13 cellular contexts compared by ENCODE assay signal in the genomic region with DNA sequence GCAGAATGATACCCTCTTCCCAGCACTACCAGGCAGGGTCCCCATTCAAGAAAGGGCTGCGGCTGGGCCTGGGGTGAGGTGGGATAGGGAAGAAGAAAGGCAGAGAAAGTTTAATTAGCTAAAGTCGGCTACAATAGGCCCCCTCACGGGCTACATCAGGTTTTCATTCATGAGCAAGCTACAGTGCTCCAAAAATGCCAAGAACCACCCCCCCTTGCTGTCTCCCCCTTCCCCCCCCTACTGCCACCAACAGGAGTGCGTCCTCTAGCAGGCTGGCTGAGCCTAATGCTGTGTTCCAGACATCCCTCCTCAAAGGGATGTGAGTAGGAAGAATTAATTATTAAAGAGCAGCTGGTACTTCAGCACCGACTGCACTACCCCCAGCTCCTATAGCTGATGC. TPM values are rescaled to one million over a fixed set of nuclear protein-coding genes. Genes with fewer than 3 reads are reported as not detected.
DNase-seq lines count a peak whose midpoint lies in the region; ATAC-seq, FAIRE-seq and TF ChIP-seq lines count a peak whose summit lies in the region.
"Had no signal": no experiment of that assay in that cellular context is flagged by ENCODE, and none has a peak within 500 bp of the region (broad histone marks: within the 10 kb centered on the region; RNA-seq: fewer than 3 reads in every experiment).

No MANE protein-coding gene starts in this region.

- intact Hi-C loops in naive thymus-derived CD4-positive, alpha-beta T cell (cut with micrococcal nuclease): loop anchor here in 1 of 2 donors (5.0 kb wide), 5 partner anchors 179 to 1514 kb away; a partner anchor contains a TSS
- intact Hi-C loops in mucosa of descending colon (cut with DNase I, micrococcal nuclease): no loop called here

- no peak for TF ChIP-seq CTCF in A549 (IDR thresholded peaks at IDR 0.05)
- no peak for TF ChIP-seq CTCF in astrocyte (IDR thresholded peaks at IDR 0.05; ENCODE audit: insufficient read depth, low read depth, low read length)
- TF ChIP-seq CTCF in mucosa of descending colon (IDR thresholded peaks at IDR 0.05): no peak

- no peaks in the 10 kb centered on the region for H3K9me3 Mint-ChIP-seq in astrocyte (ENCODE audit: unreplicated experiment)
- no peaks in the 10 kb centered on the region for H3K9me3 Mint-ChIP-seq in naive thymus-derived CD4-positive, alpha-beta T cell
- H3K9me3 Mint-ChIP-seq: activated CD4-positive, alpha-beta T cell treated with anti-CD3 and anti-CD28 coated beads, Interleukin-2, amount 10 ng/mL, durations not matched to agents 7 days and 5 days; activated naive CD4-positive, alpha-beta T cell treated with anti-CD3 and anti-CD28 coated beads, Interleukin-2, amount 50 U/mL, for 72 hours had no signal

- no peak overlapping the region for H3K4me3 Mint-ChIP-seq in astrocyte (ENCODE audit: unreplicated experiment)
- peak overlapping the region; percentile 69 to 99 (median 92) for H3K4me3 Mint-ChIP-seq in naive thymus-derived CD4-positive, alpha-beta T cell

- no peak for FAIRE-seq in A549 (lab: Jason Lieb, UNC)
- FAIRE-seq in astrocyte (lab: Jason Lieb, UNC): no peak
- FAIRE-seq: endometrium, pancreas had no signal

- DNase-seq in A549 (ENCODE audit: low read depth in 1 of 2, low spot score in 1 of 2): no peak
- DNase-seq in H7: peak; percentile 59
- DNase-seq in astrocyte (ENCODE audit: low read depth): no peak
- DNase-seq in naive thymus-derived CD4-positive, alpha-beta T cell: no peak
- DNase-seq in mucosa of descending colon: no peak
- DNase-seq in AG08395 (ENCODE audit: low spot score): no peak
- DNase-seq: activated CD4-positive, alpha-beta T cell treated with anti-CD3 and anti-CD28 coated beads, Interleukin-2, amount 10 ng/mL, durations not matched to agents 7 days and 5 days; pancreas; SJCRH30 had no signal

- ATAC-seq in A549 (no peak), HG03039 (IDR thresholded peaks at IDR 0.05; ENCODE audit: unreplicated experiment) (no peak), mucosa of descending colon (no peak), HG03135 (IDR thresholded peaks at IDR 0.05; ENCODE audit: unreplicated experiment) (no peak)
- no peak for ATAC-seq in naive thymus-derived CD4-positive, alpha-beta T cell
- ATAC-seq: activated naive CD4-positive, alpha-beta T cell treated with anti-CD3 and anti-CD28 coated beads, Interleukin-2, amount 50 U/mL, for 72 hours; pancreas had no signal

- peaks cover 6% of the 10 kb centered on the region for H3K27me3 Mint-ChIP-seq in astrocyte (ENCODE audit: low read depth, unreplicated experiment)
- peaks cover 0 to 9% (median 0%) of the 10 kb centered on the region in 5 donors for H3K27me3 Mint-ChIP-seq in naive thymus-derived CD4-positive, alpha-beta T cell

- H3K9ac ChIP-seq in astrocyte (ENCODE audit: low read length): no peak overlapping the region

- WGBS in A549 (ENCODE audit: missing lambda C conversion rate): 52% methylated on average over 5 of the region's 5 CpGs

- peak overlapping the region; percentile 10; the same call in 1 of the 3 replicates for H3K4me2 ChIP-seq in A549
- peak overlapping the region; percentile 18 for H3K4me2 ChIP-seq in astrocyte (ENCODE audit: low read length)

- peaks cover 56% of the 10 kb centered on the region for H4K20me1 ChIP-seq in astrocyte (ENCODE audit: insufficient read depth, low read length)

- peaks cover 28% of the 10 kb centered on the region for H3K4me1 ChIP-seq in A549
- H3K4me1 ChIP-seq in astrocyte (ENCODE audit: insufficient read depth, low read length): peaks cover 7% of the 10 kb centered on the region
- H3K4me1 ChIP-seq in naive thymus-derived CD4-positive, alpha-beta T cell (ENCODE audit: control insufficient read depth in 2 of 2, insufficient read depth in 2 of 2, low read length in 2 of 2): peaks cover 14 to 21% of the 10 kb centered on the region in 2 donors
- H3K4me1 ChIP-seq in mucosa of descending colon (ENCODE audit: low read depth): peaks cover 14% of the 10 kb centered on the region

- POLR2A ChIA-PET in A549 (lab: Yijun Ruan, JAX): interaction anchor here (0.6 to 4.1 kb wide), 3 partner anchors 11 to 55 kb away, joined by 3 to 50 read pairs (median 5); a partner anchor contains a TSS
- POLR2A ChIA-PET in naive thymus-derived CD4-positive, alpha-beta T cell (lab: Charles Lee): interaction anchor here (2.8 to 3.0 kb wide), 2 partner anchors 65 to 99 kb away, joined by 9 to 18 read pairs; a partner anchor contains a TSS

- H3K27ac ChIP-seq in A549 (no peak overlapping the region), astrocyte (ENCODE audit: low read depth, low read length) (no peak overlapping the region)
- H3K27ac ChIP-seq in naive thymus-derived CD4-positive, alpha-beta T cell (ENCODE audit: low read depth, low read length): no peak overlapping the region
- H3K27ac ChIP-seq: pancreas, SJCRH30 had no signal

- H3K36me3 ChIP-seq in H7 (replicated peaks; ENCODE audit: control insufficient read depth, insufficient read depth, low read length): no peaks in the 10 kb centered on the region; the same call in 1 of the 2 replicates
- no peaks in the 10 kb centered on the region for H3K36me3 ChIP-seq in astrocyte (ENCODE audit: insufficient read depth, low read length)
- H3K36me3 ChIP-seq in naive thymus-derived CD4-positive, alpha-beta T cell (ENCODE audit: control insufficient read depth in 2 of 3, insufficient read depth in 3 of 3, low read length in 3 of 3): peaks cover 0 to 22% (median 0%) of the 10 kb centered on the region in 3 experiments
- H3K36me3 ChIP-seq in mucosa of descending colon (ENCODE audit: low read depth): no peaks in the 10 kb centered on the region
- H3K36me3 ChIP-seq: SJCRH30 had no signal

- H3K4me3 ChIP-seq in A549 (no peak overlapping the region), H7 (ENCODE audit: insufficient read depth, low read depth, low read length) (no peak overlapping the region), astrocyte (ENCODE audit: insufficient read depth, low read depth, low read length) (no peak overlapping the region), mucosa of descending colon (no peak overlapping the region)
- H3K4me3 ChIP-seq in naive thymus-derived CD4-positive, alpha-beta T cell (ENCODE audit: low read length): no peak overlapping the region
- H3K4me3 ChIP-seq: pancreas, SJCRH30 had no signal

- no peak for TF ChIP-seq POLR2A in A549 (IDR thresholded peaks at IDR 0.05; ENCODE audit: low read length)

- TF ChIP-seq RAD21 in A549 (conservative IDR thresholded peaks at IDR 0.05 in 1 of 2, IDR thresholded peaks at IDR 0.05 in 1 of 2): no peak

- H3K27ac Mint-ChIP-seq in astrocyte (ENCODE audit: unreplicated experiment): no peak overlapping the region
- peak overlapping the region in 7 of 9 donors; percentile 71 to 99 (median 96) for H3K27ac Mint-ChIP-seq in naive thymus-derived CD4-positive, alpha-beta T cell

- CTCF ChIA-PET in A549 (lab: Yijun Ruan, JAX): interaction anchor here (0.6 to 33.5 kb wide), 7 partner anchors 11 to 233 kb away, joined by 3 to 1202 read pairs (median 8); no protein-coding TSS in a partner anchor
- CTCF ChIA-PET in naive thymus-derived CD4-positive, alpha-beta T cell (lab: Charles Lee): no interaction called here

- H3K27me3 ChIP-seq in H7 (ENCODE audit: control insufficient read depth, insufficient read depth, low read length): no peaks in the 10 kb centered on the region
- H3K27me3 ChIP-seq in astrocyte (ENCODE audit: insufficient read depth, low read length): no peaks in the 10 kb centered on the region
- no peaks in the 10 kb centered on the region for H3K27me3 ChIP-seq in naive thymus-derived CD4-positive, alpha-beta T cell (ENCODE audit: control insufficient read depth in 2 of 2, insufficient read depth in 2 of 2, low read length in 2 of 2)
- H3K27me3 ChIP-seq: pancreas had no signal

- peaks cover 30% of the 10 kb centered on the region for H3K79me2 ChIP-seq in astrocyte (ENCODE audit: insufficient read depth, low read length)

- H3K4me1 Mint-ChIP-seq in astrocyte (ENCODE audit: low read depth, unreplicated experiment): peaks cover 22% of the 10 kb centered on the region
- peaks cover 29 to 68% (median 63%) of the 10 kb centered on the region in 7 donors for H3K4me1 Mint-ChIP-seq in naive thymus-derived CD4-positive, alpha-beta T cell

- peaks cover 8% of the 10 kb centered on the region for H3K36me3 Mint-ChIP-seq in astrocyte (ENCODE audit: low read depth, unreplicated experiment)
- peaks cover 0 to 7% (median 0%) of the 10 kb centered on the region in 5 donors for H3K36me3 Mint-ChIP-seq in naive thymus-derived CD4-positive, alpha-beta T cell
- H3K36me3 Mint-ChIP-seq: activated naive CD4-positive, alpha-beta T cell treated with anti-CD3 and anti-CD28 coated beads, Interleukin-2, amount 50 U/mL, for 72 hours had no signal

- H2AFZ ChIP-seq in astrocyte (ENCODE audit: low read depth, low read length): no peak overlapping the region

- H3K9me3 ChIP-seq in A549 (no peaks in the 10 kb centered on the region), astrocyte (ENCODE audit: insufficient read depth, low read depth, low read length) (no peaks in the 10 kb centered on the region), mucosa of descending colon (no peaks in the 10 kb centered on the region)
- no peaks in the 10 kb centered on the region for H3K9me3 ChIP-seq in naive thymus-derived CD4-positive, alpha-beta T cell (ENCODE audit: control insufficient read depth in 2 of 3, low read length in 3 of 3)
- H3K9me3 ChIP-seq: pancreas, SJCRH30 had no signal

- no peak for TF ChIP-seq EP300 in A549 (IDR thresholded peaks at IDR 0.05)

RNA-seq across cellular contexts. Expression of a gene that starts 2.2 kb away (rescaled TPM):
- polyA plus RNA-seq in A549 (2011; rRNA removed): 3.1 and 5.7 TPM in 2 replicates
- 1.9 and 3.7 TPM in 2 replicates for polyA plus RNA-seq in A549 (2012; cell fraction: cytosol; rRNA removed)
- 11.9 and 12.9 TPM in 2 replicates for polyA plus RNA-seq in A549 (2012; cell fraction: nucleus; rRNA removed)
- polyA plus RNA-seq in A549 (2017; fragmentation: RNase III; extraction: RNeasy Plus Mini Kit Qiagen cat#74134 plus additional on column Dnase treatment): 3.2 to 7.1 TPM (median 4.5 TPM) in 3 replicates
- 8.4 and 11.0 TPM in 2 replicates for polyA minus RNA-seq in A549 (2011; rRNA and poly(A)+ RNA removed)
- total RNA-seq in H7 (2014; rRNA removed; shearing (Covaris generic)): 72.5 and 89.0 TPM in 2 replicates
- total RNA-seq in astrocyte: 18.7 and 21.6 TPM in 2 replicates
- total RNA-seq in naive thymus-derived CD4-positive, alpha-beta T cell: 100 to 1,000 TPM in 1 of 5 experiments, 10 to 100 TPM in 4; 15.2 to 106 (median 70.9) TPM
- 10 to 100 TPM; 18.3 to 41.9 TPM for polyA plus RNA-seq in naive thymus-derived CD4-positive, alpha-beta T cell
- total RNA-seq in mucosa of descending colon: 10 to 100 TPM; 18.9 to 48.3 (median 32.4) TPM

RNA-seq across cellular contexts. Expression of a gene that starts 20.5 kb away (rescaled TPM):
- 5.4 and 5.6 TPM in 2 replicates for polyA plus RNA-seq in A549 (2011; rRNA removed)
- polyA plus RNA-seq in A549 (2012; cell fraction: cytosol; rRNA removed): 8.2 and 11.1 TPM in 2 replicates
- polyA plus RNA-seq in A549 (2012; cell fraction: nucleus; rRNA removed): 23.5 and 24.0 TPM in 2 replicates
- polyA plus RNA-seq in A549 (2017; fragmentation: RNase III; extraction: RNeasy Plus Mini Kit Qiagen cat#74134 plus additional on column Dnase treatment): 6.0 to 7.1 TPM (median 6.8 TPM) in 3 replicates
- 16.0 and 16.7 TPM in 2 replicates for polyA minus RNA-seq in A549 (2011; rRNA and poly(A)+ RNA removed)
- total RNA-seq in H7 (2014; rRNA removed; shearing (Covaris generic)): 12.9 and 15.7 TPM in 2 replicates
- total RNA-seq in astrocyte: 1.6 and 2.3 TPM in 2 replicates
- total RNA-seq in naive thymus-derived CD4-positive, alpha-beta T cell: 10 to 100 TPM in 1 of 5 experiments, 1 to 10 TPM in 2, under 1 TPM in 2; 0.76 to 12.3 (median 2.1) TPM
- polyA plus RNA-seq in naive thymus-derived CD4-positive, alpha-beta T cell: under 1 TPM; 0.26 to 0.48 TPM
- total RNA-seq in mucosa of descending colon: 1 to 10 TPM; 1.5 to 3.0 (median 1.8) TPM

RNA-seq across cellular contexts. Expression of a gene that starts 49.3 kb away (rescaled TPM):
- polyA plus RNA-seq in A549 (2011; rRNA removed) (0.05 TPM in 1 of 2 replicates, not detected in the other), A549 (2017; fragmentation: RNase III; extraction: RNeasy Plus Mini Kit Qiagen cat#74134 plus additional on column Dnase treatment) (0.12 to 0.16 TPM (median 0.15 TPM) in 3 replicates)
- polyA plus RNA-seq in A549 (2012; cell fraction: cytosol; rRNA removed): 0.04 and 0.06 TPM in 2 replicates
- polyA plus RNA-seq in A549 (2012; cell fraction: nucleus; rRNA removed): 0.67 and 0.69 TPM in 2 replicates
- not detected in 2 replicates for polyA minus RNA-seq in A549 (2011; rRNA and poly(A)+ RNA removed)
- total RNA-seq in H7 (2014; rRNA removed; shearing (Covaris generic)): 0.17 TPM in 1 of 2 replicates, not detected in the other
- total RNA-seq in astrocyte (not detected in 2 replicates), mucosa of descending colon (1 to 10 TPM in 1 of 3 donors, under 1 TPM in 1, not detected in 1; 0.29 to 1.7 TPM)
- under 1 TPM in 1 of 5 experiments, not detected in 4; 0.34 TPM for total RNA-seq in naive thymus-derived CD4-positive, alpha-beta T cell
- polyA plus RNA-seq in naive thymus-derived CD4-positive, alpha-beta T cell: under 1 TPM in 1 of 2 donors, not detected in 1; 0.08 TPM
- total RNA-seq: SJCRH30 had no signal

RNA-seq across cellular contexts. Expression of a gene that starts 50.7 kb away (rescaled TPM):
- polyA plus RNA-seq in A549 (2011; rRNA removed): 104 TPM in 2 replicates
- 216 and 285 TPM in 2 replicates for polyA plus RNA-seq in A549 (2012; cell fraction: cytosol; rRNA removed)
- polyA plus RNA-seq in A549 (2012; cell fraction: nucleus; rRNA removed): 173 and 235 TPM in 2 replicates
- 122 to 130 TPM (median 128 TPM) in 3 replicates for polyA plus RNA-seq in A549 (2017; fragmentation: RNase III; extraction: RNeasy Plus Mini Kit Qiagen cat#74134 plus additional on column Dnase treatment)
- polyA minus RNA-seq in A549 (2011; rRNA and poly(A)+ RNA removed): 147 and 151 TPM in 2 replicates
- total RNA-seq in H7 (2014; rRNA removed; shearing (Covaris generic)): 94.0 and 104 TPM in 2 replicates
- 94.5 and 98.5 TPM in 2 replicates for total RNA-seq in astrocyte
- 10 to 100 TPM in 4 of 5 experiments, 1 to 10 TPM in 1; 9.4 to 25.8 (median 13.9) TPM for total RNA-seq in naive thymus-derived CD4-positive, alpha-beta T cell
- 10 to 100 TPM; 18.3 to 18.5 TPM for polyA plus RNA-seq in naive thymus-derived CD4-positive, alpha-beta T cell
- 10 to 100 TPM; 29.5 to 48.1 (median 30.0) TPM for total RNA-seq in mucosa of descending colon

RNA-seq across cellular contexts. Expression of a gene that starts 54.7 kb away (rescaled TPM):
- polyA plus RNA-seq in A549 (2011; rRNA removed) (64.9 and 75.0 TPM in 2 replicates), A549 (2017; fragmentation: RNase III; extraction: RNeasy Plus Mini Kit Qiagen cat#74134 plus additional on column Dnase treatment) (42.4 to 43.9 TPM (median 43.1 TPM) in 3 replicates)
- polyA plus RNA-seq in A549 (2012; cell fraction: cytosol; rRNA removed): 33.6 and 38.9 TPM in 2 replicates
- 15.7 and 19.4 TPM in 2 replicates for polyA plus RNA-seq in A549 (2012; cell fraction: nucleus; rRNA removed)
- 72.8 and 73.5 TPM in 2 replicates for polyA minus RNA-seq in A549 (2011; rRNA and poly(A)+ RNA removed)
- 101 and 109 TPM in 2 replicates for total RNA-seq in H7 (2014; rRNA removed; shearing (Covaris generic))
- total RNA-seq in astrocyte (77.0 and 90.5 TPM in 2 replicates), mucosa of descending colon (10 to 100 TPM; 45.1 to 63.5 (median 48.2) TPM)
- total RNA-seq in naive thymus-derived CD4-positive, alpha-beta T cell: 10 to 100 TPM; 29.3 to 67.9 (median 33.2) TPM
- 10 to 100 TPM; 69.5 to 72.5 TPM for polyA plus RNA-seq in naive thymus-derived CD4-positive, alpha-beta T cell
